Comparison of ENCODE assay signal across 8 cellular contexts in the genomic region with DNA sequence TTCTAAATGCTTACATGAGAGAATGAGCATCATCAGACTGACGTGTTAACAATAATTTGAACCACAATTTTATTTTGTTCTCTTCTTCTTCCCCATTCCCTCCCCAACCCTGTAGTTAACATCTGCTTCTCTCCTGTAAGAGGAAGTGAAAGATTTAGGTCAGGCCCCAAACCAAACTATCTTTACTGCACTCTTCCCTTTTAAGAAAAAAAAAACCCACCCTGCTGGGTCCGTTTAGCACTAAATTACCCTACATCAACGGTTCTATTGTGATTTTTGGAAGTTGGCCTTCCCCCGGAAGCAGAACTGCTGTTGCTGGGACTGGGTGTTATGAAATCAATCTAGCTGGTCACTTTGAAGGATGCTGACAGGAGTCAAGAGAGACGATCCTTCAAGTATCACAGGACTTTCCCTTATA. TPM values are rescaled to one million over a fixed set of nuclear protein-coding genes. Genes with fewer than 3 reads are reported as not detected.
DNase-seq lines count a peak whose midpoint lies in the region; ATAC-seq and TF ChIP-seq lines count a peak whose summit lies in the region.

No MANE protein-coding gene starts in this region.

- H3K27me3 ChIP-seq in stomach, result no peaks in the 10 kb centered on the region

- DNase-seq in AML-193 (lab: John Stamatoyannopoulos, UW), result peak; percentile 88 to 94
- peak; percentile 74 for DNase-seq in RPMI8226
- no peak for DNase-seq in DMS114 treated with DMSO at 0.1 percent for 48 hours (lab: John Stamatoyannopoulos, UW; ENCODE audit: unreplicated experiment)
- DNase-seq in RKO (ENCODE audit: low spot score), result no peak
- no peak for DNase-seq in COR-L47 (lab: John Stamatoyannopoulos, UW)
- no peak for DNase-seq in stomach

- no peaks in the 10 kb centered on the region for H3K36me3 ChIP-seq in stomach

- no peak for TF ChIP-seq CTCF in stomach (IDR thresholded peaks at IDR 0.05)

- WGBS in stomach, 5 donors, result 52 to 69% (median 61%) methylated on average over 5 of the region's 5 CpGs

- no peak for TF ChIP-seq POLR2A in stomach (IDR thresholded peaks at IDR 0.05)

- intact Hi-C loops in stomach (cut with DNase I; ENCODE audit: low total_unique reads), result no loop called here

- TF ChIP-seq EP300 in stomach (IDR thresholded peaks at IDR 0.05), result no peak

- H3K27ac ChIP-seq in stomach, result no peak overlapping the region

- H3K4me3 ChIP-seq in stomach, result no peak overlapping the region

- ATAC-seq in GM19324 (IDR thresholded peaks at IDR 0.05; ENCODE audit: low FRiP score, unreplicated experiment), result peak; percentile 93
- ATAC-seq in HG03045 (IDR thresholded peaks at IDR 0.05; ENCODE audit: unreplicated experiment), result peak; percentile 90

- H3K4me1 ChIP-seq in stomach, result no peaks in the 10 kb centered on the region

- H3K9me3 ChIP-seq in stomach, result no peaks in the 10 kb centered on the region

RNA-seq across cellular contexts. Expression of a gene that starts 49.4 kb away (rescaled TPM):
- total RNA-seq in stomach, result 100 to 1,000 TPM in 2 of 5 donors, 10 to 100 TPM in 3; 37.1 to 199 (median 84.0) TPM
- polyA plus RNA-seq in stomach, result 10 to 100 TPM; 11.5 to 21.1 (median 14.4) TPM

Comparison
In these comparisons a context has a peak if more than half of its experiments do, and no peak if none do; other contexts are left out.
1. DNase-seq: peak in AML-193 (2 of 2) and RPMI8226 (single experiment); none in DMS114 treated with DMSO at 0.1 percent for 48 hours (single experiment), RKO (single experiment), COR-L47 (single experiment) and stomach (single experiment).